In genomic region chr12:51970904-51971646, GRCh38 we compare ENCODE assay signal across 8 cellular contexts. TPM values are rescaled to one million over a fixed set of nuclear protein-coding genes. Genes with fewer than 3 reads are reported as not detected.
A peak's percentile ranks its signal among the peaks of the same experiment; 100 is the strongest.
DNase-seq lines count a peak whose midpoint lies in the region; ATAC-seq and TF ChIP-seq lines count a peak whose summit lies in the region.

No MANE protein-coding gene starts in this region.

- no peaks in the 10 kb centered on the region; the same call in 1 of the 2 replicates for H3K36me3 ChIP-seq in SJSA1

- no peaks in the 10 kb centered on the region for H3K9me3 ChIP-seq in AG04450 (ENCODE audit: control insufficient read depth, insufficient read depth, low read length)
- H3K9me3 ChIP-seq in SJSA1 (replicated peaks) = no peaks in the 10 kb centered on the region

- no peak for DNase-seq in AG04450 (ENCODE audit: low read depth, low spot score)
- peak; percentile 54 to 63 for DNase-seq in SJSA1 (ENCODE audit: low read depth in 1 of 2, low spot score in 2 of 2)
- peak; percentile 44 to 68 for DNase-seq in cardiac fibroblast (ENCODE audit: low read depth in 2 of 2)
- DNase-seq in natural killer cell treated with Interleukin-12 subunit alpha and Interleukin-12 subunit beta and Interleukin-15 and Interleukin-18, amount 100 ng/mL, for 72 hours (ENCODE audit: low spot score) = peak; percentile 73
- DNase-seq in MV-4-11 (lab: John Stamatoyannopoulos, UW) = no peak
- DNase-seq in left ventricle myocardium superior = no peak

- peaks cover 66 to 76% of the 10 kb centered on the region in 2 donors for H3K4me1 Mint-ChIP-seq in natural killer cell treated with Interleukin-12 subunit alpha and Interleukin-12 subunit beta and Interleukin-15 and Interleukin-18, amount 100 ng/mL, for 72 hours (ENCODE audit: low read depth in 2 of 2)

- intact Hi-C loops in left ventricle myocardium superior (cut with micrococcal nuclease) = no loop called here

- H3K4me1 ChIP-seq in SJSA1 (replicated peaks) = peaks cover 31% of the 10 kb centered on the region

- TF ChIP-seq CTCF in AG04450 (IDR thresholded peaks at IDR 0.05; ENCODE audit: low read depth, low read length) (peak; percentile 83), cardiac fibroblast (IDR thresholded peaks at IDR 0.05; ENCODE audit: low read depth, low read length) (peak; percentile 58)

- peak; percentile 90 for ATAC-seq in GM18858 (IDR thresholded peaks at IDR 0.05; ENCODE audit: unreplicated experiment)
- peak; percentile 75 for ATAC-seq in HG02970 (IDR thresholded peaks at IDR 0.05; ENCODE audit: low FRiP score, unreplicated experiment)
- peak; percentile 91 to 92 for ATAC-seq in natural killer cell treated with Interleukin-12 subunit alpha and Interleukin-12 subunit beta and Interleukin-15 and Interleukin-18, amount 100 ng/mL, for 72 hours
- ATAC-seq in left ventricle myocardium superior = no peak

- H3K9me3 Mint-ChIP-seq in natural killer cell treated with Interleukin-12 subunit alpha and Interleukin-12 subunit beta and Interleukin-15 and Interleukin-18, amount 100 ng/mL, for 72 hours = no peaks in the 10 kb centered on the region

- H3K27me3 Mint-ChIP-seq in natural killer cell treated with Interleukin-12 subunit alpha and Interleukin-12 subunit beta and Interleukin-15 and Interleukin-18, amount 100 ng/mL, for 72 hours = no peaks in the 10 kb centered on the region

- POLR2A ChIA-PET in AG04450 (lab: Yijun Ruan, JAX) = no interaction called here

- H3K27ac ChIP-seq in AG04450 (ENCODE audit: low read depth, low read length) (peak overlapping the region; percentile 79), SJSA1 (peak overlapping the region; percentile 14)

- peak overlapping the region; percentile 87 to 88 for H3K27ac Mint-ChIP-seq in natural killer cell treated with Interleukin-12 subunit alpha and Interleukin-12 subunit beta and Interleukin-15 and Interleukin-18, amount 100 ng/mL, for 72 hours

- no peaks in the 10 kb centered on the region for H3K36me3 Mint-ChIP-seq in natural killer cell treated with Interleukin-12 subunit alpha and Interleukin-12 subunit beta and Interleukin-15 and Interleukin-18, amount 100 ng/mL, for 72 hours

- CTCF ChIA-PET in AG04450 (lab: Charles Lee) = interaction anchor here (0.6 to 3.2 kb wide), 17 partner anchors 10 to 271 kb away, joined by 3 to 33 read pairs (median 5); no protein-coding TSS in a partner anchor

- no peaks in the 10 kb centered on the region for H3K27me3 ChIP-seq in AG04450 (ENCODE audit: control insufficient read depth, insufficient read depth, low read length)
- no peaks in the 10 kb centered on the region for H3K27me3 ChIP-seq in SJSA1 (replicated peaks)

- peak overlapping the region; percentile 5; the same call in 1 of the 2 replicates for H3K4me3 ChIP-seq in AG04450 (ENCODE audit: low read depth, low read length)
- no peak overlapping the region for H3K4me3 ChIP-seq in SJSA1
- H3K4me3 ChIP-seq in cardiac fibroblast (replicated peaks in 1 of 2; ENCODE audit: low read depth in 2 of 2, low read length in 2 of 2) = no peak overlapping the region

- peak overlapping the region; percentile 74 for H3K4me3 Mint-ChIP-seq in natural killer cell treated with Interleukin-12 subunit alpha and Interleukin-12 subunit beta and Interleukin-15 and Interleukin-18, amount 100 ng/mL, for 72 hours

RNA-seq across cellular contexts. Expression of gene ACVR1B, which starts 19.6 kb away (rescaled TPM):
- 16.4 and 16.6 TPM in 2 replicates for polyA plus RNA-seq in AG04450 (2011; rRNA removed)
- polyA minus RNA-seq in AG04450 (2011; rRNA and poly(A)+ RNA removed) = 19.7 and 20.3 TPM in 2 replicates
- 3.3 and 3.8 TPM in 2 replicates for total RNA-seq in SJSA1 (2014; rRNA removed; shearing (Covaris generic))
- total RNA-seq in natural killer cell treated with Interleukin-12 subunit alpha and Interleukin-12 subunit beta and Interleukin-15 and Interleukin-18, amount 100 ng/mL, for 72 hours = 10 to 100 TPM; 16.6 to 17.5 TPM
- total RNA-seq in left ventricle myocardium superior = 11.2 TPM

RNA-seq across cellular contexts. Expression of gene TAMALIN, which starts 35.7 kb away (rescaled TPM):
- 7.2 and 7.4 TPM in 2 replicates for polyA plus RNA-seq in AG04450 (2011; rRNA removed)
- 8.3 and 10.2 TPM in 2 replicates for polyA minus RNA-seq in AG04450 (2011; rRNA and poly(A)+ RNA removed)
- total RNA-seq in SJSA1 (2014; rRNA removed; shearing (Covaris generic)) = 6.8 and 13.1 TPM in 2 replicates
- 1 to 10 TPM; 5.4 to 5.6 TPM for total RNA-seq in natural killer cell treated with Interleukin-12 subunit alpha and Interleukin-12 subunit beta and Interleukin-15 and Interleukin-18, amount 100 ng/mL, for 72 hours
- 22.2 TPM for total RNA-seq in left ventricle myocardium superior

Comparison
In these comparisons a context has a peak if more than half of its experiments do, and no peak if none do; other contexts are left out.
1. DNase-seq: peak in SJSA1 (2 of 2), cardiac fibroblast (2 of 2) and natural killer cell treated with Interleukin-12 subunit alpha and Interleukin-12 subunit beta and Interleukin-15 and Interleukin-18, amount 100 ng/mL, for 72 hours (single experiment); none in AG04450 (single experiment), MV-4-11 (single experiment) and left ventricle myocardium superior (single experiment).